Comparison of ENCODE assay signal across 10 cellular contexts in genomic region chr3:119562307-119562961, GRCh38. TPM values are rescaled to one million over a fixed set of nuclear protein-coding genes. Genes with fewer than 3 reads are reported as not detected.
DNase-seq lines count a peak whose midpoint lies in the region; ATAC-seq, FAIRE-seq and TF ChIP-seq lines count a peak whose summit lies in the region.
"Had no signal": no experiment of that assay in that cellular context is flagged by ENCODE, and none has a peak within 500 bp of the region (broad histone marks: within the 10 kb centered on the region; RNA-seq: fewer than 3 reads in every experiment).

No MANE protein-coding gene starts in this region.

- TF ChIP-seq CTCF in HepG2 (CRISPR knock-in tag; IDR thresholded peaks at IDR 0.05), result no peak

- H3K36me3 ChIP-seq in HepG2 (replicated peaks in 1 of 2; ENCODE audit: control insufficient read depth in 1 of 2, insufficient read depth in 2 of 2, low read length in 2 of 2), result no peaks in the 10 kb centered on the region
- H3K36me3 ChIP-seq: thoracic aorta had no signal

- no peak overlapping the region for H3K4me3 ChIP-seq in HepG2 (replicated peaks in 1 of 3; ENCODE audit: insufficient read depth in 1 of 3, low read depth in 2 of 3, low read length in 3 of 3)
- H3K4me3 ChIP-seq: thoracic aorta had no signal

- peaks cover 0 to 2% of the 10 kb centered on the region in 2 experiments; a peak in 1 of 5 replicates for H3K27me3 ChIP-seq in HepG2 (ENCODE audit: control insufficient read depth in 1 of 2, insufficient read depth in 2 of 2, low read length in 2 of 2)

- intact Hi-C loops in HepG2 (cut with micrococcal nuclease; ENCODE audit: unreplicated experiment), result no loop called here

- in situ Hi-C loops in HepG2 (cut with HindIII; ENCODE audit: extremely low pct_ligation_motif_present, low pct_unique_long_range_greater_than_20kb), result no loop called here

- H3K9me3 ChIP-seq in HepG2 (ENCODE audit: low read length), result no peaks in the 10 kb centered on the region
- H3K9me3 ChIP-seq: thoracic aorta had no signal

- ATAC-seq in HG03039 (IDR thresholded peaks at IDR 0.05; ENCODE audit: unreplicated experiment) (peak; percentile 68), HepG2 (peak; percentile 38; the same call in 1 of the 3 replicates)

- DNase-seq in activated T-cell treated with anti-CD3 and anti-CD28 coated beads for 48 hours (ENCODE audit: low read depth) (peak; percentile 7), activated T-cell treated with anti-CD3 and anti-CD28 coated beads for 4 hours (no peak), T-helper 2 cell (peak in 4 of 5 experiments; percentile 15 to 82 (median 43)), HepG2 (ENCODE audit: low spot score) (no peak), islet precursor cell (no peak), 8988T (no peak), DMS153 (lab: John Stamatoyannopoulos, UW) (no peak)

- no peak overlapping the region for H3K4me2 ChIP-seq in HepG2 (ENCODE audit: low read depth, low read length)

- no TSS peak for BruUV-seq in HepG2 (replicated peaks; lab: Mats Ljungman, UMichigan)

- no peaks in the 10 kb centered on the region for H4K20me1 ChIP-seq in HepG2 (ENCODE audit: insufficient read depth, low read length)

- POLR2A ChIA-PET in HepG2 (lab: Yijun Ruan, JAX), result no interaction called here

- no peaks in the 10 kb centered on the region for H3K4me1 ChIP-seq in HepG2 (ENCODE audit: insufficient read depth, low read length)

- FAIRE-seq in HepG2 (lab: Jason Lieb, UNC), result no peak
- FAIRE-seq: keratinocyte had no signal

- CTCF ChIA-PET in HepG2 (lab: Yijun Ruan, JAX; ENCODE audit: low intra/inter-chr PET ratio, low total read pairs), result no interaction called here

- H3K27ac ChIP-seq in HepG2 (ENCODE audit: extremely low read length, insufficient read depth, low read length), result no peak overlapping the region
- H3K27ac ChIP-seq: thoracic aorta had no signal

- H3K79me2 ChIP-seq in HepG2 (ENCODE audit: insufficient read depth, low read length), result no peaks in the 10 kb centered on the region

- no peak overlapping the region for H3K9ac ChIP-seq in HepG2 (ENCODE audit: insufficient read depth, low read depth, low read length)

- no peak for TF ChIP-seq POLR2A in HepG2 (IDR thresholded peaks at IDR 0.05; ENCODE audit: insufficient read depth in 1 of 2, low read depth in 2 of 2, low read length in 2 of 2)

- H2AFZ ChIP-seq in HepG2 (ENCODE audit: low read length), result no peak overlapping the region

- 3% methylated on average over 4 of the region's 6 CpGs for WGBS in HepG2 (ENCODE audit: low lambda C conversion rate)

- TF ChIP-seq EP300 in HepG2 (IDR thresholded peaks at IDR 0.05; ENCODE audit: low read depth in 2 of 2, low read length in 2 of 2) (no peak), HepG2 (CRISPR knock-in tag; IDR thresholded peaks at IDR 0.05; ENCODE audit: borderline replicate concordance) (no peak)

- no peak for TF ChIP-seq RAD21 in HepG2 (CRISPR knock-in tag; IDR thresholded peaks at IDR 0.05)

TF ChIP-seq in HepG2, 621 proteins besides CTCF, POLR2A, EP300 and RAD21:
- TF ChIP-seq PBX3 (CRISPR knock-in tag; IDR thresholded peaks at IDR 0.05; ENCODE audit: borderline replicate concordance) (no peak), CEBPB (IDR thresholded peaks at IDR 0.05; ENCODE audit: borderline replicate concordance, low read depth, low read length) (peak; percentile 76; the same call in 1 of the 2 replicates)
TF ChIP-seq in HepG2: peak in this region for 1.

RNA-seq across cellular contexts. Expression of gene CD80, which starts 3.0 kb away (rescaled TPM):
- total RNA-seq in HepG2 (2016; rRNA removed; fragmentation: Illumina TruSeq; extraction: Trizol), result not detected in 2 replicates
- not detected in 2 replicates for total RNA-seq in HepG2 (2016; cell fraction: cytosol; rRNA removed; fragmentation: Illumina TruSeq; extraction: Trizol; ENCODE audit: low read depth)
- not detected in 2 replicates for total RNA-seq in HepG2 (2016; cell fraction: insoluble cytoplasmic fraction; rRNA removed; fragmentation: Illumina TruSeq; extraction: Trizol)
- not detected in 2 replicates for total RNA-seq in HepG2 (2016; cell fraction: membrane; rRNA removed; fragmentation: Illumina TruSeq; extraction: Trizol)
- total RNA-seq in HepG2 (2016; cell fraction: nucleus; rRNA removed; fragmentation: Illumina TruSeq; extraction: Trizol), result not detected in 2 replicates
- not detected in 2 replicates for polyA plus RNA-seq in HepG2 (2011; rRNA removed)
- not detected in 2 replicates for polyA plus RNA-seq in HepG2 (2011; cell fraction: cytosol; rRNA removed)
- not detected in 2 replicates for polyA plus RNA-seq in HepG2 (2011; cell fraction: nucleus; rRNA removed)
- not detected in 2 replicates for polyA plus RNA-seq in HepG2 (2012)
- polyA plus RNA-seq in HepG2 (2016; cell fraction: cytosol; fragmentation: Illumina TruSeq; extraction: Trizol; ENCODE audit: low read depth), result not detected in 2 replicates
- polyA plus RNA-seq in HepG2 (2016; cell fraction: insoluble cytoplasmic fraction; fragmentation: Illumina TruSeq; extraction: Trizol; ENCODE audit: low read depth), result not detected in 2 replicates
- not detected in 2 replicates for polyA plus RNA-seq in HepG2 (2016; cell fraction: membrane; fragmentation: Illumina TruSeq; extraction: Trizol; ENCODE audit: low read depth)
- polyA plus RNA-seq in HepG2 (2016; cell fraction: nucleus; fragmentation: Illumina TruSeq; extraction: Trizol; ENCODE audit: insufficient read depth, low read depth), result not detected in 2 replicates
- polyA minus RNA-seq in HepG2 (2011; rRNA and poly(A)+ RNA removed; ENCODE audit: low replicate concordance), result not detected in 2 replicates
- not detected in 2 replicates for polyA minus RNA-seq in HepG2 (2011; cell fraction: cytosol; rRNA and poly(A)+ RNA removed)
- polyA minus RNA-seq in HepG2 (2011; cell fraction: nucleus; rRNA and poly(A)+ RNA removed), result not detected in 2 replicates
- polyA plus RNA-seq: keratinocyte had no signal

RNA-seq across cellular contexts. Expression of gene ADPRH, which starts 16.9 kb away (rescaled TPM):
- 0.15 TPM in 1 of 2 replicates, not detected in the other for total RNA-seq in HepG2 (2016; rRNA removed; fragmentation: Illumina TruSeq; extraction: Trizol)
- total RNA-seq in HepG2 (2016; cell fraction: cytosol; rRNA removed; fragmentation: Illumina TruSeq; extraction: Trizol; ENCODE audit: low read depth), result not detected in 2 replicates
- total RNA-seq in HepG2 (2016; cell fraction: insoluble cytoplasmic fraction; rRNA removed; fragmentation: Illumina TruSeq; extraction: Trizol), result 0.04 and 0.07 TPM in 2 replicates
- total RNA-seq in HepG2 (2016; cell fraction: membrane; rRNA removed; fragmentation: Illumina TruSeq; extraction: Trizol), result not detected in 2 replicates
- total RNA-seq in HepG2 (2016; cell fraction: nucleus; rRNA removed; fragmentation: Illumina TruSeq; extraction: Trizol), result 0.16 TPM in 1 of 2 replicates, not detected in the other
- 0.01 and 0.07 TPM in 2 replicates for polyA plus RNA-seq in HepG2 (2011; rRNA removed)
- polyA plus RNA-seq in HepG2 (2011; cell fraction: cytosol; rRNA removed), result 0.01 and 0.10 TPM in 2 replicates
- polyA plus RNA-seq in HepG2 (2011; cell fraction: nucleus; rRNA removed), result 0.09 and 0.13 TPM in 2 replicates
- polyA plus RNA-seq in HepG2 (2012), result 0.04 TPM in 1 of 2 replicates, not detected in the other
- polyA plus RNA-seq in HepG2 (2016; cell fraction: cytosol; fragmentation: Illumina TruSeq; extraction: Trizol; ENCODE audit: low read depth), result not detected in 2 replicates
- 0.09 TPM in 1 of 2 replicates, not detected in the other for polyA plus RNA-seq in HepG2 (2016; cell fraction: insoluble cytoplasmic fraction; fragmentation: Illumina TruSeq; extraction: Trizol; ENCODE audit: low read depth)
- polyA plus RNA-seq in HepG2 (2016; cell fraction: membrane; fragmentation: Illumina TruSeq; extraction: Trizol; ENCODE audit: low read depth), result 0.03 TPM in 1 of 2 replicates, not detected in the other
- 0.18 TPM in 1 of 2 replicates, not detected in the other for polyA plus RNA-seq in HepG2 (2016; cell fraction: nucleus; fragmentation: Illumina TruSeq; extraction: Trizol; ENCODE audit: insufficient read depth, low read depth)
- polyA minus RNA-seq in HepG2 (2011; rRNA and poly(A)+ RNA removed; ENCODE audit: low replicate concordance), result not detected in 2 replicates
- polyA minus RNA-seq in HepG2 (2011; cell fraction: cytosol; rRNA and poly(A)+ RNA removed), result not detected in 2 replicates
- polyA minus RNA-seq in HepG2 (2011; cell fraction: nucleus; rRNA and poly(A)+ RNA removed), result not detected in 2 replicates

RNA-seq across cellular contexts. Expression of gene PLA1A, which starts 35.3 kb away (rescaled TPM):
- 0.11 TPM in 1 of 2 replicates, not detected in the other for total RNA-seq in HepG2 (2016; rRNA removed; fragmentation: Illumina TruSeq; extraction: Trizol)
- total RNA-seq in HepG2 (2016; cell fraction: cytosol; rRNA removed; fragmentation: Illumina TruSeq; extraction: Trizol; ENCODE audit: low read depth), result not detected in 2 replicates
- not detected in 2 replicates for total RNA-seq in HepG2 (2016; cell fraction: insoluble cytoplasmic fraction; rRNA removed; fragmentation: Illumina TruSeq; extraction: Trizol)
- total RNA-seq in HepG2 (2016; cell fraction: membrane; rRNA removed; fragmentation: Illumina TruSeq; extraction: Trizol), result not detected in 2 replicates
- not detected in 2 replicates for total RNA-seq in HepG2 (2016; cell fraction: nucleus; rRNA removed; fragmentation: Illumina TruSeq; extraction: Trizol)
- polyA plus RNA-seq in HepG2 (2011; rRNA removed), result 0.16 and 0.18 TPM in 2 replicates
- 0.14 and 0.15 TPM in 2 replicates for polyA plus RNA-seq in HepG2 (2011; cell fraction: cytosol; rRNA removed)
- polyA plus RNA-seq in HepG2 (2011; cell fraction: nucleus; rRNA removed), result 0.28 TPM in 1 of 2 replicates, not detected in the other
- polyA plus RNA-seq in HepG2 (2012), result 0.09 and 0.15 TPM in 2 replicates
- polyA plus RNA-seq in HepG2 (2016; cell fraction: cytosol; fragmentation: Illumina TruSeq; extraction: Trizol; ENCODE audit: low read depth), result not detected in 2 replicates
- not detected in 2 replicates for polyA plus RNA-seq in HepG2 (2016; cell fraction: insoluble cytoplasmic fraction; fragmentation: Illumina TruSeq; extraction: Trizol; ENCODE audit: low read depth)
- not detected in 2 replicates for polyA plus RNA-seq in HepG2 (2016; cell fraction: membrane; fragmentation: Illumina TruSeq; extraction: Trizol; ENCODE audit: low read depth)
- not detected in 2 replicates for polyA plus RNA-seq in HepG2 (2016; cell fraction: nucleus; fragmentation: Illumina TruSeq; extraction: Trizol; ENCODE audit: insufficient read depth, low read depth)
- 0.14 and 0.82 TPM in 2 replicates for polyA minus RNA-seq in HepG2 (2011; rRNA and poly(A)+ RNA removed; ENCODE audit: low replicate concordance)
- polyA minus RNA-seq in HepG2 (2011; cell fraction: cytosol; rRNA and poly(A)+ RNA removed), result not detected in 2 replicates
- polyA minus RNA-seq in HepG2 (2011; cell fraction: nucleus; rRNA and poly(A)+ RNA removed), result not detected in 2 replicates
- polyA plus RNA-seq: keratinocyte had no signal

Comparison
In these comparisons a context has a peak if more than half of its experiments do, and no peak if none do; other contexts are left out.
1. DNase-seq: peak in activated T-cell treated with anti-CD3 and anti-CD28 coated beads for 48 hours (single experiment) and T-helper 2 cell (4 of 5); none in activated T-cell treated with anti-CD3 and anti-CD28 coated beads for 4 hours (single experiment), HepG2 (single experiment), islet precursor cell (single experiment), 8988T (single experiment) and DMS153 (single experiment).